ENCODE assay signal across 17 cellular contexts in the genomic region with DNA sequence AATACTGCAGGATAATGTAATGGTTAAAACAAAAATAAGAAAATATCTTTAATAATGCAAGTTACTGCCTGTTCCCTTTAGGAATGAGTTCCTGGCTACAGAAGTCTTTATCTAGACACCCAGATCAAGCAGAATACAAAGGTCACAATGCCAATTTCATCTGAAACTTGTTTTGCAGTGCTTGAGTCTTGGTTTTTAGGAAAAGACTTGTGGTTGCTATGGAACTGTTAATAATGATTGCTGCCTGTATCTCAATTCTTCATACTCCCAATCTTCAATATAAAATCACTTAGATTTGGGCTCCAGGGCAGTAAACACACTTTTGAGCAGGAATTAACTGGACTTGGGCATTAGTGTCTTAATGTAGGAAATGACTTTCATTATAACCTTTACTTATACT. TPM values are rescaled to one million over a fixed set of nuclear protein-coding genes. Genes with fewer than 3 reads are reported as not detected.
DNase-seq lines count a peak whose midpoint lies in the region; ATAC-seq, FAIRE-seq and TF ChIP-seq lines count a peak whose summit lies in the region.
"Had no signal": no experiment of that assay in that cellular context is flagged by ENCODE, and none has a peak within 500 bp of the region (broad histone marks: within the 10 kb centered on the region; RNA-seq: fewer than 3 reads in every experiment).

No MANE protein-coding gene starts in this region.

- TF ChIP-seq RAD21 in SK-N-SH (IDR thresholded peaks at IDR 0.05; ENCODE audit: low read length) (no peak), HepG2 (CRISPR knock-in tag; IDR thresholded peaks at IDR 0.05) (no peak)

- H3K4me1 ChIP-seq in SK-N-SH (ENCODE audit: control insufficient read depth in 1 of 2, insufficient read depth in 2 of 2, low read depth in 1 of 2, low read length in 1 of 2) (no peaks in the 10 kb centered on the region; a peak in 1 of 4 replicates), HepG2 (ENCODE audit: insufficient read depth, low read length) (peaks cover 4% of the 10 kb centered on the region; the same call in 1 of the 2 replicates), right lobe of liver (no peaks in the 10 kb centered on the region), gastroesophageal sphincter (peaks cover 0 to 34% (median 0%) of the 10 kb centered on the region in 3 donors)

- peaks cover 13% of the 10 kb centered on the region for H3F3A ChIP-seq in SK-N-SH (replicated peaks; ENCODE audit: insufficient read depth)

- BruUV-seq in HepG2 (replicated peaks; lab: Mats Ljungman, UMichigan), result no TSS peak

- no peaks in the 10 kb centered on the region for H3K36me3 ChIP-seq in SK-N-SH (replicated peaks in 1 of 2; ENCODE audit: control insufficient read depth in 1 of 2, insufficient read depth in 2 of 2, low read length in 1 of 2)
- peaks cover 6 to 21% of the 10 kb centered on the region in 2 experiments for H3K36me3 ChIP-seq in HepG2 (replicated peaks in 1 of 2; ENCODE audit: control insufficient read depth in 1 of 2, insufficient read depth in 2 of 2, low read length in 2 of 2)
- H3K36me3 ChIP-seq in right lobe of liver, result no peaks in the 10 kb centered on the region
- peaks cover 0 to 24% of the 10 kb centered on the region in 2 donors for H3K36me3 ChIP-seq in gastroesophageal sphincter
- H3K36me3 ChIP-seq: BLaER1 had no signal

- CTCF ChIA-PET in SK-N-SH (lab: Yijun Ruan, JAX) (interaction anchor here (3.1 kb wide), 1 partner anchor 330 kb away, joined by 9 read pairs; no protein-coding TSS in a partner anchor), HepG2 (lab: Yijun Ruan, JAX; ENCODE audit: low intra/inter-chr PET ratio, low total read pairs) (no interaction called here)

- H3K9me3 ChIP-seq in SK-N-SH (no peaks in the 10 kb centered on the region; the same call in 1 of the 2 replicates), HepG2 (ENCODE audit: low read length) (no peaks in the 10 kb centered on the region), right lobe of liver (no peaks in the 10 kb centered on the region), gastroesophageal sphincter (no peaks in the 10 kb centered on the region)
- H3K9me3 ChIP-seq: BLaER1 had no signal

- TF ChIP-seq POLR2A in HepG2 (IDR thresholded peaks at IDR 0.05; ENCODE audit: insufficient read depth in 1 of 2, low read depth in 2 of 2, low read length in 2 of 2), result no peak
- TF ChIP-seq POLR2A in right lobe of liver (IDR thresholded peaks at IDR 0.05), result no peak
- TF ChIP-seq POLR2A in gastroesophageal sphincter (IDR thresholded peaks at IDR 0.05), result no peak

- H3K27ac ChIP-seq in SK-N-SH (ENCODE audit: low read depth in 2 of 2, low read length in 1 of 2), result no peak overlapping the region
- H3K27ac ChIP-seq in HepG2 (ENCODE audit: extremely low read length, insufficient read depth, low read length), result no peak overlapping the region
- no peak overlapping the region for H3K27ac ChIP-seq in right lobe of liver
- H3K27ac ChIP-seq in gastroesophageal sphincter, result no peak overlapping the region
- H3K27ac ChIP-seq: 22Rv1, BLaER1 had no signal

- in situ Hi-C loops in HepG2 (cut with HindIII; ENCODE audit: extremely low pct_ligation_motif_present, low pct_unique_long_range_greater_than_20kb), result no loop called here

- POLR2A ChIA-PET in SK-N-SH (lab: Yijun Ruan, JAX) (no interaction called here), HepG2 (lab: Yijun Ruan, JAX) (no interaction called here)

- H3K9ac ChIP-seq in SK-N-SH (no peak overlapping the region), HepG2 (ENCODE audit: insufficient read depth, low read depth, low read length) (no peak overlapping the region)
- H3K9ac ChIP-seq: BLaER1 had no signal

- H4K20me1 ChIP-seq in SK-N-SH (ENCODE audit: insufficient read depth) (no peaks in the 10 kb centered on the region), HepG2 (ENCODE audit: insufficient read depth, low read length) (no peaks in the 10 kb centered on the region)
- H4K20me1 ChIP-seq: BLaER1 had no signal

- no peaks in the 10 kb centered on the region for H3K79me2 ChIP-seq in SK-N-SH (ENCODE audit: insufficient read depth)
- no peaks in the 10 kb centered on the region for H3K79me2 ChIP-seq in HepG2 (ENCODE audit: insufficient read depth, low read length)

- TF ChIP-seq CTCF in SK-N-SH (IDR thresholded peaks at IDR 0.05) (no peak), HepG2 (CRISPR knock-in tag; IDR thresholded peaks at IDR 0.05) (no peak), right lobe of liver (IDR thresholded peaks at IDR 0.05) (no peak), gastroesophageal sphincter (IDR thresholded peaks at IDR 0.05) (no peak)

- DNase-seq in SK-N-SH (no peak), HepG2 (ENCODE audit: low spot score) (no peak), right lobe of liver (no peak), lung microvascular endothelial cell (ENCODE audit: low read depth in 2 of 2) (peak; percentile 59 to 80)
- DNase-seq: AML-193; CD4-positive, CD25-positive, alpha-beta regulatory T cell; DMS53; GF-D8; HCEC 1CT; HFFc6 had no signal

- H3K4me3 ChIP-seq in SK-N-SH (ENCODE audit: low read depth in 2 of 2, low read length in 1 of 2) (no peak overlapping the region), HepG2 (replicated peaks in 1 of 3; ENCODE audit: insufficient read depth in 1 of 3, low read depth in 2 of 3, low read length in 3 of 3) (no peak overlapping the region), right lobe of liver (no peak overlapping the region), gastroesophageal sphincter (no peak overlapping the region)
- H3K4me3 ChIP-seq: BLaER1 had no signal

- FAIRE-seq in HepG2 (lab: Jason Lieb, UNC), result peak; percentile 23
- FAIRE-seq: GM19239, HTR-8/SVneo had no signal

- H2AFZ ChIP-seq in SK-N-SH (ENCODE audit: low read depth), result 0 out of 2 replicates have a peak overlapping the region, but pooled peaks have one; percentile 26
- no peak overlapping the region for H2AFZ ChIP-seq in HepG2 (ENCODE audit: low read length)

- H3K27me3 ChIP-seq in SK-N-SH (ENCODE audit: insufficient read depth), result no peaks in the 10 kb centered on the region
- no peaks in the 10 kb centered on the region for H3K27me3 ChIP-seq in HepG2 (ENCODE audit: control insufficient read depth in 1 of 2, insufficient read depth in 2 of 2, low read length in 2 of 2)
- H3K27me3 ChIP-seq in right lobe of liver, result no peaks in the 10 kb centered on the region
- H3K27me3 ChIP-seq in gastroesophageal sphincter, result no peaks in the 10 kb centered on the region
- H3K27me3 ChIP-seq: BLaER1 had no signal

- no peak for ATAC-seq in SK-N-SH treated with all-trans-retinoic acid at 6 μM for 48 hours
- ATAC-seq in HepG2, result no peak
- no peak for ATAC-seq in right lobe of liver
- no peak for ATAC-seq in gastroesophageal sphincter
- no peak for ATAC-seq in GM19324 (IDR thresholded peaks at IDR 0.05; ENCODE audit: low FRiP score, unreplicated experiment)

- intact Hi-C loops in HepG2 (cut with micrococcal nuclease; ENCODE audit: unreplicated experiment), result no loop called here
- intact Hi-C loops in right lobe of liver (cut with DNase I), result no loop called here

- H3K4me2 ChIP-seq in SK-N-SH (no peak overlapping the region), HepG2 (ENCODE audit: low read depth, low read length) (no peak overlapping the region)
- H3K4me2 ChIP-seq: BLaER1 had no signal

- H3K9me2 ChIP-seq in SK-N-SH, result no peaks in the 10 kb centered on the region

- TF ChIP-seq EP300 in SK-N-SH (IDR thresholded peaks at IDR 0.05; ENCODE audit: borderline replicate concordance in 1 of 2, low read depth in 1 of 2, low read length in 1 of 2) (no peak), HepG2 (IDR thresholded peaks at IDR 0.05; ENCODE audit: low read depth in 2 of 2, low read length in 2 of 2) (no peak), HepG2 (CRISPR knock-in tag; IDR thresholded peaks at IDR 0.05; ENCODE audit: borderline replicate concordance) (no peak), gastroesophageal sphincter (IDR thresholded peaks at IDR 0.05) (no peak)

TF ChIP-seq in SK-N-SH, 30 proteins besides CTCF, POLR2A, EP300 and RAD21 (continues in another document):
- no peak for TF ChIP-seq NRF1 (IDR thresholded peaks at IDR 0.05; ENCODE audit: low read depth, low read length)
- no peak for TF ChIP-seq NFIC (IDR thresholded peaks at IDR 0.05; ENCODE audit: borderline replicate concordance)

TF ChIP-seq in HepG2, 621 proteins besides CTCF, POLR2A, EP300 and RAD21 (continues in another document):
- no peak for TF ChIP-seq ZNF446 (CRISPR knock-in tag; IDR thresholded peaks at IDR 0.05)
- TF ChIP-seq NCOA1 (CRISPR knock-in tag; IDR thresholded peaks at IDR 0.05), result no peak
- no peak for TF ChIP-seq ZNF678 (CRISPR knock-in tag; IDR thresholded peaks at IDR 0.05)

RNA-seq across cellular contexts. Expression of gene CAVIN2, which starts 14.2 kb away (rescaled TPM):
- polyA plus RNA-seq in SK-N-SH (2012; rRNA removed), result 1.5 and 1.7 TPM in 2 replicates
- polyA plus RNA-seq in SK-N-SH (2012; cell fraction: cytosol; rRNA removed), result 1.4 and 1.7 TPM in 2 replicates
- polyA plus RNA-seq in SK-N-SH (2012; cell fraction: nucleus; rRNA removed), result 1.2 and 1.5 TPM in 2 replicates
- 7.6 and 11.2 TPM in 2 replicates for total RNA-seq in HepG2 (2016; rRNA removed; fragmentation: Illumina TruSeq; extraction: Trizol)
- total RNA-seq in HepG2 (2016; cell fraction: cytosol; rRNA removed; fragmentation: Illumina TruSeq; extraction: Trizol; ENCODE audit: low read depth), result 0.97 and 1.1 TPM in 2 replicates
- total RNA-seq in HepG2 (2016; cell fraction: insoluble cytoplasmic fraction; rRNA removed; fragmentation: Illumina TruSeq; extraction: Trizol), result 8.2 and 10.1 TPM in 2 replicates
- total RNA-seq in HepG2 (2016; cell fraction: membrane; rRNA removed; fragmentation: Illumina TruSeq; extraction: Trizol), result 3.2 and 3.5 TPM in 2 replicates
- total RNA-seq in HepG2 (2016; cell fraction: nucleus; rRNA removed; fragmentation: Illumina TruSeq; extraction: Trizol), result 5.9 and 6.7 TPM in 2 replicates
- polyA plus RNA-seq in HepG2 (2011; rRNA removed), result 28.1 and 38.8 TPM in 2 replicates
- polyA plus RNA-seq in HepG2 (2011; cell fraction: cytosol; rRNA removed), result 23.7 and 37.4 TPM in 2 replicates
- 11.3 and 13.2 TPM in 2 replicates for polyA plus RNA-seq in HepG2 (2011; cell fraction: nucleus; rRNA removed)
- polyA plus RNA-seq in HepG2 (2012), result 8.9 and 16.7 TPM in 2 replicates
- polyA plus RNA-seq in HepG2 (2016; cell fraction: cytosol; fragmentation: Illumina TruSeq; extraction: Trizol; ENCODE audit: low read depth), result 0.40 and 0.45 TPM in 2 replicates
- polyA plus RNA-seq in HepG2 (2016; cell fraction: insoluble cytoplasmic fraction; fragmentation: Illumina TruSeq; extraction: Trizol; ENCODE audit: low read depth), result 10.7 and 12.0 TPM in 2 replicates
- 0.98 and 1.5 TPM in 2 replicates for polyA plus RNA-seq in HepG2 (2016; cell fraction: membrane; fragmentation: Illumina TruSeq; extraction: Trizol; ENCODE audit: low read depth)
- 5.7 and 6.3 TPM in 2 replicates for polyA plus RNA-seq in HepG2 (2016; cell fraction: nucleus; fragmentation: Illumina TruSeq; extraction: Trizol; ENCODE audit: insufficient read depth, low read depth)
- 0.35 and 65.9 TPM in 2 replicates for polyA minus RNA-seq in HepG2 (2011; rRNA and poly(A)+ RNA removed; ENCODE audit: low replicate concordance)
- 29.7 and 43.4 TPM in 2 replicates for polyA minus RNA-seq in HepG2 (2011; cell fraction: cytosol; rRNA and poly(A)+ RNA removed)
- polyA minus RNA-seq in HepG2 (2011; cell fraction: nucleus; rRNA and poly(A)+ RNA removed), result 25.8 and 27.7 TPM in 2 replicates
- 10 to 100 TPM in 3 of 6 experiments, 1 to 10 TPM in 3; 6.8 to 17.5 (median 9.6) TPM for total RNA-seq in right lobe of liver
- total RNA-seq in lung microvascular endothelial cell, result 252 and 394 TPM in 2 replicates
- 100 to 1,000 TPM in 3 of 4 donors, 10 to 100 TPM in 1; 72.8 to 192 (median 129) TPM for total RNA-seq in gastroesophageal sphincter
- polyA plus RNA-seq: CD4-positive, CD25-positive, alpha-beta regulatory T cell had no signal

Comparison
In these comparisons a context has a peak if more than half of its experiments do, and no peak if none do; other contexts are left out.
1. DNase-seq: peak in lung microvascular endothelial cell (2 of 2); none in SK-N-SH (single experiment), HepG2 (single experiment) and right lobe of liver (0 of 3).